Comparison of ENCODE assay signal across 8 cellular contexts in the genomic region with DNA sequence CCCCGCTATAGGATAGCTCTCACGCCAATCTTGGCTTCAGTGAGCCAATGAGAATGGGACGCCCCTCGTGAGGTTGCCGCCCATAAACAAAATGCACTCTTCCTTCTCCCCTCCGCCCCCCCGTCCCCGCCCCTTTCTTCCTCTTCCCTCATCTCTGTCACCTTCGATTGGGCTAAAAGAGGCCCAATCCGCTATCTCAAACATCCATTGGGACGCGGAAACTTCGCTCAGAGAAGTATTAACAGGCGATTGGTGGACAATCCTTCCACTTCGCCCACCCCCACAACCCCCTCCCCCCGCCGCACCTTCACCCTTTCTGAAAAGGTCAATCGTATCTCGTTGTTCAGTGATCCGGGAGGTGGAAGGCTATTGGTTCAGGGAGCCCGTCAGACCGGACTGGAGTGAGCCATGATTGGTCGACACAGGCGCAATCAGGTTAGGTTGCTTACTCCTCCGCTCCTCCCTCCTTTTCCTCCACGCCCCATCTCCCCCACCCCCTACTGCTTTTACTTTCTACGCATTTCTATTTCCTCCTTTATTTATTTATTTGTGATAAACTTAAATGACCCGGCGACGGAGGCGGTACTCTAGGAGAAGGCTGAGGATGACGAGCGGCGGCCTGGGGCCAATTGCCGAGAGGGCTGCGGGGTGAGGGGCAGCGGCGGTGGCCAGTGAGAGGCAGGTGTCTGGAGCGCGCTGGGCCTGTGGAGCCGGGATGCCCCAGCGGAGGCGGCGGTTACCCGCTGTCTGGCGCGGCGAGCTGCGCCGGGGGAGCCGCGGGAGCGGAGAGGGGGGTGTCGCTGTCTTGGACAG.
DNase-seq lines count a peak whose midpoint lies in the region; ATAC-seq and TF ChIP-seq lines count a peak whose summit lies in the region.

No MANE protein-coding gene starts in this region.

- H3K4me3 ChIP-seq in epithelial cell of esophagus (ENCODE audit: low read length): peak overlapping the region; percentile 74

- ATAC-seq in GM21528 (IDR thresholded peaks at IDR 0.05; ENCODE audit: low FRiP score, unreplicated experiment): peak; percentile 85

- DNase-seq in DMS 273 treated with DMSO at 0.1 percent for 48 hours (lab: John Stamatoyannopoulos, UW): peak; percentile 100
- DNase-seq in HuH-7.5 (ENCODE audit: low spot score): peak; percentile 82
- peak; percentile 100 for DNase-seq in OCI-M1 (lab: John Stamatoyannopoulos, UW)
- peak; percentile 87 for DNase-seq in activated T-cell treated with anti-CD3 and anti-CD28 coated beads for 48 hours (ENCODE audit: low read depth)
- peak; percentile 100 for DNase-seq in epithelial cell of esophagus (ENCODE audit: low read depth)
- peak; percentile 97 for DNase-seq in middle frontal gyrus (ENCODE audit: extremely low spot score, low spot score)
- DNase-seq in stimulated activated CD8-positive, alpha-beta memory T cell treated with anti-CD3 and anti-CD28 coated beads, Interleukin-2, amount 100 ng/mL, for 1 hour (ENCODE audit: low read depth in 2 of 2): peak; percentile 88 to 91

- no peak for TF ChIP-seq CTCF in epithelial cell of esophagus (IDR thresholded peaks at IDR 0.05; ENCODE audit: insufficient read depth, low read depth, low read length, missing control alignments)

Comparison
In these comparisons a context has a peak if more than half of its experiments do, and no peak if none do; other contexts are left out.
1. Peak in every context shown above with its lines: DNase-seq, ATAC-seq and H3K4me3 ChIP-seq.